26 cellular contexts compared by ENCODE assay signal in the genomic region with DNA sequence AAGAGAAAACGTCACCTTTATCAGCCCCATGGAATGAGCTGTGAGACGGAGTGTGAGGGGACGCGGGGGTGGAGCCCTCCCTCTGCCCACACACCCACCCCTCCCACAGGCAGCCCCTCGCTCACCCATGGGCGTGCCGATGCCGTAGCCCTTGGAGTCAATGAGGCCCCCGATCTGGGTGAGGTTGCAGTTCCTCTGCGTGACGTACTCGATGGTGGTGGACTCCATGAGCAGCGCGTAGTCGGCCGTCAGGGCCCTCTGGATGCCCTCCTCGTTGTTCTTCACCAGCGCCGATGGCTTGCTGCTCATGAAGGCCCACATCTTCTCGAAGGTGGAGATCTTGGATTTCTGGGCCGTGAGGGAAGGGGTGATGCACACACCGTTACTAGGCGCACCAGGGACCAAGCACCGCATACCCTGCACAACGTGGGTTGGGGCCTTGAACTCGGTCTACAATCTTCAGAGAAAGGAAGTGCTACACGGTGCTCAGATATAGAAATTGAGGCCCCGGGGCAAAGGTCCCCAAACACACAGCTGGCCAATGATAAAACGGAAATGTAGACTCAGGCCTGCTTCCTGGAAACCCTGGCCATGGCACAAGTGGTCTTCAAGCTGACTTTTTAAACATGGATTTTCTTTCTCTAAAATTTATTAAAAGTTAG.
"Had no signal": no experiment of that assay in that cellular context is flagged by ENCODE, and none has a peak within 500 bp of the region (broad histone marks: within the 10 kb centered on the region; RNA-seq: fewer than 3 reads in every experiment).

No MANE protein-coding gene starts in this region.

- H3K27me3 ChIP-seq: breast epithelium had no signal

- H3K4me1 ChIP-seq: breast epithelium had no signal

- H3K4me3 ChIP-seq: breast epithelium, SK-N-MC had no signal

- H3K36me3 ChIP-seq: breast epithelium had no signal

- ATAC-seq: activated CD4-positive, alpha-beta T cell treated with anti-CD3 and anti-CD28 coated beads for 36 hours; activated T-helper 17 cell treated with anti-CD3 and anti-CD28 coated beads, Interleukin-2, amount 50 U/mL, for 72 hours; Panc1; Right ventricle myocardium inferior had no signal

- H3K9me3 ChIP-seq: breast epithelium had no signal

- H3K36me3 Mint-ChIP-seq: activated naive CD4-positive, alpha-beta T cell treated with anti-CD3 and anti-CD28 coated beads, Interleukin-2, amount 50 U/mL, for 24 hours had no signal

- H3K27ac Mint-ChIP-seq: activated CD4-positive, alpha-beta memory T cell treated with anti-CD3 and anti-CD28 coated beads, Interleukin-2, amount 10 ng/mL, durations not matched to agents 7 days and 5 days; activated CD4-positive, alpha-beta T cell treated with anti-CD3 and anti-CD28 coated beads for 36 hours; activated naive CD4-positive, alpha-beta T cell treated with anti-CD3 and anti-CD28 coated beads, Interleukin-2, amount 50 U/mL, for 24 hours; activated T-helper 17 cell treated with anti-CD3 and anti-CD28 coated beads, Interleukin-2, amount 50 U/mL, for 72 hours had no signal

- H3K27ac ChIP-seq: breast epithelium, SK-N-MC, VCaP had no signal

- H3K4me3 Mint-ChIP-seq: activated CD4-positive, alpha-beta memory T cell treated with anti-CD3 and anti-CD28 coated beads, Interleukin-2, amount 10 ng/mL, durations not matched to agents 7 days and 5 days; activated CD4-positive, alpha-beta T cell treated with anti-CD3 and anti-CD28 coated beads for 36 hours; activated naive CD4-positive, alpha-beta T cell treated with anti-CD3 and anti-CD28 coated beads, Interleukin-2, amount 50 U/mL, for 24 hours; activated T-helper 17 cell treated with anti-CD3 and anti-CD28 coated beads, Interleukin-2, amount 50 U/mL, for 72 hours had no signal

- H3K27me3 Mint-ChIP-seq: activated CD4-positive, alpha-beta memory T cell treated with anti-CD3 and anti-CD28 coated beads, Interleukin-2, amount 10 ng/mL, durations not matched to agents 7 days and 5 days had no signal

- DNase-seq: activated CD4-positive, alpha-beta memory T cell treated with anti-CD3 and anti-CD28 coated beads, Interleukin-2, amount 10 ng/mL, durations not matched to agents 7 days and 5 days; activated CD4-positive, alpha-beta T cell treated with anti-CD3 and anti-CD28 coated beads for 36 hours; activated CD4-positive, alpha-beta T cell treated with anti-CD3 and anti-CD28 coated beads, Interleukin-2, amount 50 U/mL, for 1 hour; activated gamma-delta T cell treated with Interleukin-2 at 50 U/mL for 16 hours; activated T-cell treated with anti-CD3 and anti-CD28 coated beads for 4 hours; activated T-cell treated with anti-CD3 and anti-CD28 coated beads, Interleukin-2, amount 50 U/mL, for 48 hours; aorta; caudate nucleus; Karpas-422; NCI-H1105 treated with DMSO at 0.1 percent for 48 hours; NCI-H1436 treated with DMSO at 0.1 percent for 48 hours; NCI-H187; NCI-H2081; NCI-H510A treated with DMSO at 0.1 percent for 48 hours; NCI-H69; NK-92 treated with Interleukin-12 subunit alpha and Interleukin-12 subunit beta, amount 100 ng/mL, for 24 hours; OCI-M1; RPMI8226; SW 1271 had no signal

- H3K4me1 Mint-ChIP-seq: activated CD4-positive, alpha-beta memory T cell treated with anti-CD3 and anti-CD28 coated beads, Interleukin-2, amount 10 ng/mL, durations not matched to agents 7 days and 5 days; activated CD4-positive, alpha-beta T cell treated with anti-CD3 and anti-CD28 coated beads for 36 hours; activated naive CD4-positive, alpha-beta T cell treated with anti-CD3 and anti-CD28 coated beads, Interleukin-2, amount 50 U/mL, for 24 hours; activated T-helper 17 cell treated with anti-CD3 and anti-CD28 coated beads, Interleukin-2, amount 50 U/mL, for 72 hours had no signal

- H3K9me3 Mint-ChIP-seq: activated CD4-positive, alpha-beta memory T cell treated with anti-CD3 and anti-CD28 coated beads, Interleukin-2, amount 10 ng/mL, durations not matched to agents 7 days and 5 days; activated naive CD4-positive, alpha-beta T cell treated with anti-CD3 and anti-CD28 coated beads, Interleukin-2, amount 50 U/mL, for 24 hours; activated T-helper 17 cell treated with anti-CD3 and anti-CD28 coated beads, Interleukin-2, amount 50 U/mL, for 72 hours had no signal
